ENCODE assay signal across 1 cellular context in genomic region chr15:90565866-90566265, GRCh38.
TF ChIP-seq lines count a peak whose summit lies in the region.

No MANE protein-coding gene starts in this region.

TF ChIP-seq in GM12878, 131 proteins besides CTCF, POLR2A, EP300 and RAD21:
- TF ChIP-seq PRDM15 (CRISPR knock-in tag; IDR thresholded peaks at IDR 0.05) (no peak), RUNX3 (IDR thresholded peaks at IDR 0.05; ENCODE audit: low read length) (peak; percentile 57), JUNB (IDR thresholded peaks at IDR 0.05) (0 out of 2 replicates have a peak, but pooled peaks have one; percentile 24), ETV6 (conservative IDR thresholded peaks at IDR 0.05 in 1 of 2, IDR thresholded peaks at IDR 0.05 in 1 of 2; ENCODE audit: borderline replicate concordance in 1 of 2, low read depth in 1 of 2) (0 out of 4 replicates have a peak, but pooled peaks of 1 of the 2 experiments have one; percentile 17), RCOR1 (conservative IDR thresholded peaks at IDR 0.05; ENCODE audit: low read depth, low read length) (no peak)
